31 cellular contexts compared by ENCODE assay signal in the genomic region with DNA sequence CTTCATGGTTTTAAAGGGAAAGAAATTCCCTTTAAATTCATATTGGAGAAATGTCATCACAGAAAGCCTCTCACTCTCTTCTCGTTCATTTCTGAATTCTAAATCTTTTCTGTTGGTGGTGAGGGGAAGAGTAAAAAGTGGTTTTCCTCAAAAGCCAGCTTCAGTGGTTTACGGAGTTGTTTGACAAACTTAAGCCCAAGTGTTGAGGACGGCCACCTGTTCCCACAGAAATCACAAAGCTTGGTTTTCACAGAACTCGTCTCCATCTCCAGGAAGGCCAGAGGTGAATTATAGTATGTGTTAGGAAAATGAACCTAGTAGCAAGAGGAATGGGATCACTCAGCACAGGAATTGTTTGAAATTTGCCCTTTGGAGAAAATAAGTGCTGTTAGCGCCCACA.
"Had no signal": no experiment of that assay in that cellular context is flagged by ENCODE, and none has a peak within 500 bp of the region (broad histone marks: within the 10 kb centered on the region; RNA-seq: fewer than 3 reads in every experiment).

No MANE protein-coding gene starts in this region.

- H3K36me3 Mint-ChIP-seq: activated CD4-positive, alpha-beta memory T cell treated with anti-CD3 and anti-CD28 coated beads for 36 hours; activated CD8-positive, alpha-beta memory T cell treated with anti-CD3 and anti-CD28 coated beads, Interleukin-2, amount 10 ng/mL, durations not matched to agents 7 days and 5 days; activated naive CD4-positive, alpha-beta T cell treated with anti-CD3 and anti-CD28 coated beads, Interleukin-2, amount 10 ng/mL, durations not matched to agents 7 days and 5 days; activated naive CD4-positive, alpha-beta T cell treated with anti-CD3 and anti-CD28 coated beads, Interleukin-2, amount 50 U/mL, for 72 hours; activated naive CD8-positive, alpha-beta T cell treated with anti-CD3 and anti-CD28 coated beads, Interleukin-2, amount 10 ng/mL, durations not matched to agents 7 days and 5 days; brain had no signal

- H3K9me3 ChIP-seq: ascending aorta, breast epithelium, esophagus muscularis mucosa, gastroesophageal sphincter had no signal

- ATAC-seq: activated CD4-positive, alpha-beta T cell treated with anti-CD3 and anti-CD28 coated beads for 36 hours; activated CD8-positive, alpha-beta memory T cell treated with anti-CD3 and anti-CD28 coated beads, Interleukin-2, amount 10 ng/mL, durations not matched to agents 7 days and 5 days; activated CD8-positive, alpha-beta T cell treated with anti-CD3 and anti-CD28 coated beads, Interleukin-2, amount 10 ng/mL, durations not matched to agents 7 days and 5 days; activated naive CD4-positive, alpha-beta T cell treated with anti-CD3 and anti-CD28 coated beads, Interleukin-2, amount 50 U/mL, for 72 hours; effector memory CD8-positive, alpha-beta T cell; gastroesophageal sphincter had no signal

- H3K4me1 ChIP-seq: ascending aorta, breast epithelium had no signal

- H3K4me3 ChIP-seq: ascending aorta, breast epithelium, cardiac muscle cell, esophagus muscularis mucosa, gastroesophageal sphincter had no signal

- H3K27ac ChIP-seq: ascending aorta, breast epithelium, cardiac muscle cell, esophagus muscularis mucosa, gastroesophageal sphincter had no signal

- H3K27ac Mint-ChIP-seq: activated CD4-positive, alpha-beta memory T cell treated with anti-CD3 and anti-CD28 coated beads for 36 hours; activated CD4-positive, alpha-beta T cell treated with anti-CD3 and anti-CD28 coated beads for 36 hours; activated CD4-positive, alpha-beta T cell treated with anti-CD3 and anti-CD28 coated beads, Interleukin-2, amount 10 ng/mL, durations not matched to agents 24 days and 14 days; activated CD8-positive, alpha-beta memory T cell treated with anti-CD3 and anti-CD28 coated beads, Interleukin-2, amount 10 ng/mL, durations not matched to agents 7 days and 5 days; activated CD8-positive, alpha-beta T cell treated with anti-CD3 and anti-CD28 coated beads, Interleukin-2, amount 10 ng/mL, durations not matched to agents 7 days and 5 days; activated naive CD4-positive, alpha-beta T cell treated with anti-CD3 and anti-CD28 coated beads, Interleukin-2, amount 10 ng/mL, durations not matched to agents 7 days and 5 days; activated naive CD4-positive, alpha-beta T cell treated with anti-CD3 and anti-CD28 coated beads, Interleukin-2, amount 50 U/mL, for 72 hours; activated naive CD8-positive, alpha-beta T cell treated with anti-CD3 and anti-CD28 coated beads, Interleukin-2, amount 10 ng/mL, durations not matched to agents 7 days and 5 days; activated T-helper 1 cell treated with anti-CD3 and anti-CD28 coated beads, Interleukin-12 subunit alpha, Interleukin-12 subunit beta, Interleukin-2, Interleukin-4 antibody, amounts not matched to agents 30 ng/mL and 10 ng/mL and 1 ng/mL, durations not matched to agents 14 hours and 24 hours and 36 hours; activated T-helper 2 cell treated with anti-CD3 and anti-CD28 coated beads, Interferon-gamma antibody, Interleukin-2, Interleukin-4, amounts not matched to agents 10 μg/mL and 5 μg/mL and 100 μg/mL, durations not matched to agents 14 hours and 24 hours and 36 hours; brain; effector memory CD8-positive, alpha-beta T cell had no signal

- H3K4me3 Mint-ChIP-seq: activated CD4-positive, alpha-beta memory T cell treated with anti-CD3 and anti-CD28 coated beads for 36 hours; activated CD4-positive, alpha-beta T cell treated with anti-CD3 and anti-CD28 coated beads for 36 hours; activated CD4-positive, alpha-beta T cell treated with anti-CD3 and anti-CD28 coated beads, Interleukin-2, amount 10 ng/mL, durations not matched to agents 24 days and 14 days; activated CD8-positive, alpha-beta memory T cell treated with anti-CD3 and anti-CD28 coated beads, Interleukin-2, amount 10 ng/mL, durations not matched to agents 7 days and 5 days; activated CD8-positive, alpha-beta T cell treated with anti-CD3 and anti-CD28 coated beads, Interleukin-2, amount 10 ng/mL, durations not matched to agents 7 days and 5 days; activated naive CD4-positive, alpha-beta T cell treated with anti-CD3 and anti-CD28 coated beads, Interleukin-2, amount 10 ng/mL, durations not matched to agents 7 days and 5 days; activated naive CD8-positive, alpha-beta T cell treated with anti-CD3 and anti-CD28 coated beads, Interleukin-2, amount 10 ng/mL, durations not matched to agents 7 days and 5 days; activated T-helper 1 cell treated with anti-CD3 and anti-CD28 coated beads, Interleukin-12 subunit alpha, Interleukin-12 subunit beta, Interleukin-2, Interleukin-4 antibody, amounts not matched to agents 30 ng/mL and 10 ng/mL and 1 ng/mL, durations not matched to agents 14 hours and 24 hours and 36 hours; brain; central memory CD8-positive, alpha-beta T cell; effector memory CD8-positive, alpha-beta T cell had no signal

- H3K4me1 Mint-ChIP-seq: activated CD4-positive, alpha-beta T cell treated with anti-CD3 and anti-CD28 coated beads, Interleukin-2, amount 10 ng/mL, durations not matched to agents 24 days and 14 days; activated naive CD8-positive, alpha-beta T cell treated with anti-CD3 and anti-CD28 coated beads, Interleukin-2, amount 10 ng/mL, durations not matched to agents 7 days and 5 days; central memory CD8-positive, alpha-beta T cell had no signal

- H3K9me3 Mint-ChIP-seq: activated CD4-positive, alpha-beta memory T cell treated with anti-CD3 and anti-CD28 coated beads for 36 hours; activated CD4-positive, alpha-beta T cell treated with anti-CD3 and anti-CD28 coated beads, Interleukin-2, amount 10 ng/mL, durations not matched to agents 24 days and 14 days; activated naive CD4-positive, alpha-beta T cell treated with anti-CD3 and anti-CD28 coated beads, Interleukin-2, amount 10 ng/mL, durations not matched to agents 7 days and 5 days; activated naive CD4-positive, alpha-beta T cell treated with anti-CD3 and anti-CD28 coated beads, Interleukin-2, amount 50 U/mL, for 72 hours; activated naive CD8-positive, alpha-beta T cell treated with anti-CD3 and anti-CD28 coated beads, Interleukin-2, amount 10 ng/mL, durations not matched to agents 7 days and 5 days; activated T-helper 1 cell treated with anti-CD3 and anti-CD28 coated beads, Interleukin-12 subunit alpha, Interleukin-12 subunit beta, Interleukin-2, Interleukin-4 antibody, amounts not matched to agents 30 ng/mL and 10 ng/mL and 1 ng/mL, durations not matched to agents 14 hours and 24 hours and 36 hours; activated T-helper 2 cell treated with anti-CD3 and anti-CD28 coated beads, Interferon-gamma antibody, Interleukin-2, Interleukin-4, amounts not matched to agents 10 μg/mL and 5 μg/mL and 100 μg/mL, durations not matched to agents 14 hours and 24 hours and 36 hours; brain; central memory CD8-positive, alpha-beta T cell; effector memory CD8-positive, alpha-beta T cell had no signal

- H3K36me3 ChIP-seq: ascending aorta, breast epithelium, cardiac muscle cell, esophagus muscularis mucosa, gastroesophageal sphincter had no signal

- H3K27me3 ChIP-seq: ascending aorta, breast epithelium, cardiac muscle cell, esophagus muscularis mucosa, gastroesophageal sphincter had no signal

- DNase-seq: activated CD4-positive, alpha-beta memory T cell treated with anti-CD3 and anti-CD28 coated beads for 36 hours; activated CD4-positive, alpha-beta T cell treated with anti-CD3 and anti-CD28 coated beads for 36 hours; activated CD4-positive, alpha-beta T cell treated with anti-CD3 and anti-CD28 coated beads, Interleukin-2, amount 10 ng/mL, durations not matched to agents 24 days and 14 days; activated CD4-positive, CD25-positive, alpha-beta regulatory T cell; activated CD4-positive, CD25-positive, alpha-beta regulatory T cell treated with anti-CD3 and anti-CD28 coated beads, Interleukin-2, amount 50 U/mL, for 72 hours; activated CD8-positive, alpha-beta memory T cell treated with anti-CD3 and anti-CD28 coated beads, Interleukin-2, amount 10 ng/mL, durations not matched to agents 7 days and 5 days; activated CD8-positive, alpha-beta memory T cell treated with anti-CD3 and anti-CD28 coated beads, Interleukin-2, amount 50 U/mL, for 4 hours; activated CD8-positive, alpha-beta T cell treated with anti-CD3 and anti-CD28 coated beads, Interleukin-2, amount 10 ng/mL, durations not matched to agents 7 days and 5 days; activated effector memory CD4-positive, alpha-beta T cell treated with anti-CD3 and anti-CD28 coated beads, Interleukin-2, amount 50 U/mL, for 16 hours; activated naive CD4-positive, alpha-beta T cell; activated naive CD4-positive, alpha-beta T cell treated with anti-CD3 and anti-CD28 coated beads, Interleukin-2, amount 10 ng/mL, durations not matched to agents 7 days and 5 days; activated naive CD8-positive, alpha-beta T cell treated with anti-CD3 and anti-CD28 coated beads, Interleukin-2, amount 10 ng/mL, durations not matched to agents 7 days and 5 days; activated T-cell treated with anti-CD3 and anti-CD28 coated beads, Interleukin-2, amount 50 U/mL, for 1 hour; activated T-cell treated with anti-CD3 and anti-CD28 coated beads, Interleukin-2, amount 50 U/mL, for 48 hours; cortex of kidney; dermis blood vessel endothelial cell; effector CD4-positive, alpha-beta T cell; effector memory CD8-positive, alpha-beta T cell; erythroblast; foreskin melanocyte; T-helper 2 cell had no signal
